ENCODE assay signal across 11 cellular contexts in the genomic region with DNA sequence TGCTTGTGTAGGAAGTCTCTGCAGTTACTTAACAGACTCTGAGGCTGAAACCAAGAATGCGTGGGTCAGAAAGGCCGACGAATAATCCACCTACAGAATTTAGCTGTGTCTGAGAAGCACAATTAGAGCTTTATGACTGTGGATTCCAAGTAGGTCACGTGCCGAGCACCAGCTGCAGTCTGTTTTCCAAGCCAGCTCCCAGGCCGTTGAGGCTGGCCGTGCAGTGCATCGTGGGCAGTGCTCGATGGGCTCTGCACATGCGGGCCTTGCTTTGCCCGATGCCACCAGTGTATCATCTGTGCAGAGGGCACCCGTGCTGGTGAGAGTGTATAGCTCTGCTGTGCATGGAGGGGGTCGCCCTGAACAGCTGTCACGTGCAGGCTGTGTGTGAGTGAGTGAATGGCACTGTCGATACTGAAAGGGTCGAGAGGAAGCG.
DNase-seq lines count a peak whose midpoint lies in the region; ATAC-seq and TF ChIP-seq lines count a peak whose summit lies in the region.
"Had no signal": no experiment of that assay in that cellular context is flagged by ENCODE, and none has a peak within 500 bp of the region (broad histone marks: within the 10 kb centered on the region; RNA-seq: fewer than 3 reads in every experiment).

No MANE protein-coding gene starts in this region.

- H3K4me1 ChIP-seq in GM23248 (ENCODE audit: insufficient read depth), result peaks cover 41% of the 10 kb centered on the region
- no peaks in the 10 kb centered on the region for H3K4me1 ChIP-seq in neural progenitor cell
- H3K4me1 ChIP-seq in effector memory CD4-positive, alpha-beta T cell (ENCODE audit: control insufficient read depth, insufficient read depth, low read length, poor library complexity, severe bottlenecking), result no peaks in the 10 kb centered on the region
- H3K4me1 ChIP-seq in upper lobe of right lung, result no peaks in the 10 kb centered on the region

- 3 to 5% methylated on average over 6 to 16 of the region's 17 CpGs for WGBS in GM23248 (ENCODE audit: low coverage in 1 of 2, low lambda C conversion rate in 2 of 2, missing lambda C conversion rate in 2 of 2), 2 experiments

- TF ChIP-seq CTCF in brain microvascular endothelial cell (IDR thresholded peaks at IDR 0.05; ENCODE audit: low read depth, low read length, missing control alignments) (no peak), neural progenitor cell (IDR thresholded peaks at IDR 0.05) (no peak), upper lobe of right lung (IDR thresholded peaks at IDR 0.05) (no peak)

- H3K4me1 Mint-ChIP-seq in neural progenitor cell, result peaks cover 44% of the 10 kb centered on the region

- H3K9me3 ChIP-seq in GM23248 (ENCODE audit: low read depth), result no peaks in the 10 kb centered on the region
- H3K9me3 ChIP-seq in neural progenitor cell (ENCODE audit: low read depth), result no peaks in the 10 kb centered on the region
- no peaks in the 10 kb centered on the region for H3K9me3 ChIP-seq in effector memory CD4-positive, alpha-beta T cell (ENCODE audit: control insufficient read depth, low read length)
- H3K9me3 ChIP-seq in upper lobe of right lung, result no peaks in the 10 kb centered on the region

- ATAC-seq in GM19395 (IDR thresholded peaks at IDR 0.05; ENCODE audit: unreplicated experiment) (no peak), upper lobe of right lung (no peak)

- DNase-seq in COLO668 (lab: John Stamatoyannopoulos, UW; ENCODE audit: unreplicated experiment) (peak; percentile 2), GM23248 (peak; percentile 74), brain microvascular endothelial cell (peak; percentile 73), neural progenitor cell (ENCODE audit: low spot score) (peak; percentile 13), upper lobe of right lung (no peak), HPDE6-E6E7 (ENCODE audit: extremely low spot score) (no peak)
- no peak for DNase-seq in effector memory CD4-positive, alpha-beta T cell
- DNase-seq: activated gamma-delta T cell treated with Interleukin-2 at 50 U/mL for 16 hours, SHP77 treated with DMSO at 0.1 percent for 48 hours had no signal

- in situ Hi-C loops in GM23248 (cut with MboI) (loop anchor here (25.0 kb wide), 1 partner anchor 213 kb away; no protein-coding TSS in a partner anchor), brain microvascular endothelial cell (cut with HindIII; ENCODE audit: low pct_ligation_motif_present, low sequenced_read_pairs) (no loop called here)

- no peak overlapping the region for H3K4me2 ChIP-seq in GM23248 (ENCODE audit: unreplicated experiment)
- no peak overlapping the region for H3K4me2 ChIP-seq in neural progenitor cell

- H3K9me3 Mint-ChIP-seq in neural progenitor cell, result peaks cover 4% of the 10 kb centered on the region

- peaks cover 11% of the 10 kb centered on the region for H3K27me3 Mint-ChIP-seq in neural progenitor cell (ENCODE audit: insufficient read depth, low read depth)
- H3K27me3 Mint-ChIP-seq: progenitor cell of endocrine pancreas had no signal

- H3K4me3 Mint-ChIP-seq in neural progenitor cell, result no peak overlapping the region

- H3F3A ChIP-seq in GM23248 (ENCODE audit: insufficient read depth) (0 out of 2 replicates have a peak, but pooled peaks cover 8% of the 10 kb centered on the region), neural progenitor cell (ENCODE audit: low read depth) (no peaks in the 10 kb centered on the region)

- H3K36me3 Mint-ChIP-seq in neural progenitor cell, result peaks cover 17% of the 10 kb centered on the region

- H3K79me2 ChIP-seq in GM23248 (ENCODE audit: insufficient read depth), result no peaks in the 10 kb centered on the region
- H3K79me2 ChIP-seq in neural progenitor cell (ENCODE audit: low read depth), result no peaks in the 10 kb centered on the region

- H3K27me3 ChIP-seq in GM23248 (replicated peaks; ENCODE audit: insufficient read depth) (no peaks in the 10 kb centered on the region), brain microvascular endothelial cell (replicated peaks) (no peaks in the 10 kb centered on the region), neural progenitor cell (no peaks in the 10 kb centered on the region), upper lobe of right lung (no peaks in the 10 kb centered on the region)
- H3K27me3 ChIP-seq in effector memory CD4-positive, alpha-beta T cell (replicated peaks; ENCODE audit: control insufficient read depth, insufficient read depth, low read length, poor library complexity, severe bottlenecking), result no peaks in the 10 kb centered on the region

- H3K27ac Mint-ChIP-seq in neural progenitor cell, result peak overlapping the region; percentile 88
- H3K27ac Mint-ChIP-seq: progenitor cell of endocrine pancreas had no signal

- H3K9me2 ChIP-seq in GM23248 (ENCODE audit: insufficient read depth), result no peaks in the 10 kb centered on the region

- intact Hi-C loops in upper lobe of right lung (cut with DNase I), result no loop called here

- H3K9ac ChIP-seq in GM23248, result no peak overlapping the region
- H3K9ac ChIP-seq in neural progenitor cell, result no peak overlapping the region

- no peak overlapping the region for H2AFZ ChIP-seq in GM23248
- H2AFZ ChIP-seq in neural progenitor cell (replicated peaks), result no peak overlapping the region

- H3K36me3 ChIP-seq in GM23248 (ENCODE audit: low read depth), result no peaks in the 10 kb centered on the region
- no peaks in the 10 kb centered on the region for H3K36me3 ChIP-seq in brain microvascular endothelial cell (replicated peaks)
- no peaks in the 10 kb centered on the region for H3K36me3 ChIP-seq in neural progenitor cell
- no peaks in the 10 kb centered on the region for H3K36me3 ChIP-seq in effector memory CD4-positive, alpha-beta T cell (ENCODE audit: control insufficient read depth, insufficient read depth, low read length)
- no peaks in the 10 kb centered on the region for H3K36me3 ChIP-seq in upper lobe of right lung

- H3K27ac ChIP-seq in GM23248 (peak overlapping the region; percentile 48), brain microvascular endothelial cell (peak overlapping the region; percentile 58), neural progenitor cell (no peak overlapping the region), upper lobe of right lung (no peak overlapping the region)
- H3K27ac ChIP-seq in effector memory CD4-positive, alpha-beta T cell (ENCODE audit: insufficient read depth, low read length, poor library complexity, severe bottlenecking), result no peak overlapping the region

- H3K4me3 ChIP-seq in GM23248 (no peak overlapping the region), brain microvascular endothelial cell (ENCODE audit: low read depth, low read length) (peak overlapping the region; percentile 53), neural progenitor cell (no peak overlapping the region), upper lobe of right lung (no peak overlapping the region)
- H3K4me3 ChIP-seq in effector memory CD4-positive, alpha-beta T cell (ENCODE audit: insufficient read depth, low read depth, low read length, poor library complexity, severe bottlenecking), result no peak overlapping the region

- H4K20me1 ChIP-seq in GM23248 (ENCODE audit: insufficient read depth) (no peaks in the 10 kb centered on the region), neural progenitor cell (ENCODE audit: low read depth) (no peaks in the 10 kb centered on the region)

Comparison
In these comparisons a context has a peak if more than half of its experiments do, and no peak if none do; other contexts are left out.
1. DNase-seq: peak in COLO668 (single experiment), GM23248 (single experiment), brain microvascular endothelial cell (single experiment) and neural progenitor cell (single experiment); none in effector memory CD4-positive, alpha-beta T cell (0 of 3), upper lobe of right lung (single experiment) and HPDE6-E6E7 (single experiment).
2. H3K27ac ChIP-seq: peak in GM23248 (single experiment) and brain microvascular endothelial cell (single experiment); none in neural progenitor cell (single experiment), effector memory CD4-positive, alpha-beta T cell (single experiment) and upper lobe of right lung (single experiment).